12 cellular contexts compared by ENCODE assay signal in genomic region chr4:150224896-150225591, GRCh38.
A peak's percentile ranks its signal among the peaks of the same experiment; 100 is the strongest.
DNase-seq lines count a peak whose midpoint lies in the region; ATAC-seq and TF ChIP-seq lines count a peak whose summit lies in the region.
"Had no signal": no experiment of that assay in that cellular context is flagged by ENCODE, and none has a peak within 500 bp of the region (broad histone marks: within the 10 kb centered on the region; RNA-seq: fewer than 3 reads in every experiment).

No MANE protein-coding gene starts in this region.

- in situ Hi-C loops in GM23248 (cut with MboI): no loop called here

- TF ChIP-seq EP300 in sigmoid colon (IDR thresholded peaks at IDR 0.05): no peak

- H3K4me3 ChIP-seq in GM23248: peak overlapping the region; percentile 28
- no peak overlapping the region for H3K4me3 ChIP-seq in RWPE2 (ENCODE audit: severe bottlenecking)
- H3K4me3 ChIP-seq in fibroblast of mammary gland (ENCODE audit: control insufficient read depth, low read depth, low read length): no peak overlapping the region
- H3K4me3 ChIP-seq in sigmoid colon: no peak overlapping the region
- H3K4me3 ChIP-seq in hepatocyte: no peak overlapping the region

- H3K9me2 ChIP-seq in GM23248 (ENCODE audit: insufficient read depth) (no peaks in the 10 kb centered on the region), hepatocyte (replicated peaks; ENCODE audit: insufficient read depth) (no peaks in the 10 kb centered on the region)

- H3F3A ChIP-seq in GM23248 (ENCODE audit: insufficient read depth): peaks cover 31% of the 10 kb centered on the region

- DNase-seq in GM23248 (peak; percentile 94), RWPE2 (ENCODE audit: low spot score) (no peak), fibroblast of mammary gland (ENCODE audit: low read depth) (peak; percentile 97), sigmoid colon (no peak), hepatocyte (ENCODE audit: low spot score) (no peak), MV-4-11 (lab: John Stamatoyannopoulos, UW) (no peak)
- DNase-seq in stimulated activated CD4-positive, alpha-beta T cell treated with anti-CD3 and anti-CD28 coated beads, Interleukin-2, amount 100 ng/mL, for 48 hours: no peak
- DNase-seq: activated T-cell treated with anti-CD3 and anti-CD28 coated beads for 4 hours; caudate nucleus; NCI-H1105; stimulated activated naive CD4-positive, alpha-beta T cell had no signal

- intact Hi-C loops in sigmoid colon (cut with DNase I): no loop called here

- ATAC-seq in RWPE2 (ENCODE audit: low read depth) (0 out of 3 replicates have a peak, but pooled peaks have one; percentile 19), GM21423 (IDR thresholded peaks at IDR 0.05; ENCODE audit: unreplicated experiment) (no peak)

- no peak for TF ChIP-seq CTCF in RWPE2 (IDR thresholded peaks at IDR 0.05; ENCODE audit: poor library complexity, severe bottlenecking)
- no peak for TF ChIP-seq CTCF in fibroblast of mammary gland (conservative IDR thresholded peaks at IDR 0.05; ENCODE audit: control insufficient read depth, insufficient read depth, low read depth, low read length)
- TF ChIP-seq CTCF in sigmoid colon (IDR thresholded peaks at IDR 0.05): no peak
- no peak for TF ChIP-seq CTCF in hepatocyte (IDR thresholded peaks at IDR 0.05; ENCODE audit: poor library complexity)

- 1% methylated on average over 6 of the region's 6 CpGs for WGBS in GM23248 (ENCODE audit: low coverage in 1 of 2, low lambda C conversion rate in 2 of 2, missing lambda C conversion rate in 2 of 2), 2 experiments
- 79 to 83% methylated on average over 6 of the region's 6 CpGs for WGBS in sigmoid colon, 2 donors
- 79% methylated on average over 6 of the region's 6 CpGs for WGBS in hepatocyte (ENCODE audit: low lambda C conversion rate, missing lambda C conversion rate)

- no peaks in the 10 kb centered on the region for H3K79me2 ChIP-seq in GM23248 (ENCODE audit: insufficient read depth)
- H3K79me2 ChIP-seq in hepatocyte: no peaks in the 10 kb centered on the region

- H3K27me3 ChIP-seq in GM23248 (replicated peaks; ENCODE audit: insufficient read depth) (no peaks in the 10 kb centered on the region), RWPE2 (ENCODE audit: insufficient read depth, poor library complexity, severe bottlenecking) (no peaks in the 10 kb centered on the region), sigmoid colon (no peaks in the 10 kb centered on the region), hepatocyte (no peaks in the 10 kb centered on the region)

- peak overlapping the region; percentile 75 for H3K4me2 ChIP-seq in GM23248 (ENCODE audit: unreplicated experiment)
- H3K4me2 ChIP-seq in hepatocyte: no peak overlapping the region

- H2AFZ ChIP-seq in GM23248: no peak overlapping the region
- H2AFZ ChIP-seq in hepatocyte: no peak overlapping the region

- H4K20me1 ChIP-seq in GM23248 (ENCODE audit: insufficient read depth): no peaks in the 10 kb centered on the region
- H4K20me1 ChIP-seq in hepatocyte (ENCODE audit: insufficient read depth, poor library complexity, severe bottlenecking): no peaks in the 10 kb centered on the region

- H3K9ac ChIP-seq in GM23248: peak overlapping the region; percentile 41

- H3K27ac ChIP-seq in GM23248: peak overlapping the region; percentile 71
- H3K27ac ChIP-seq in RWPE2 (ENCODE audit: poor library complexity, severe bottlenecking): no peak overlapping the region
- peak overlapping the region; percentile 8 to 55 (median 46) for H3K27ac ChIP-seq in sigmoid colon
- no peak overlapping the region for H3K27ac ChIP-seq in hepatocyte

- H3K36me3 ChIP-seq in GM23248 (ENCODE audit: low read depth): no peaks in the 10 kb centered on the region
- H3K36me3 ChIP-seq in RWPE2 (ENCODE audit: low read depth): no peaks in the 10 kb centered on the region
- H3K36me3 ChIP-seq in sigmoid colon: no peaks in the 10 kb centered on the region
- H3K36me3 ChIP-seq in hepatocyte (replicated peaks; ENCODE audit: insufficient read depth, low read depth): no peaks in the 10 kb centered on the region

- H3K9me3 ChIP-seq in GM23248 (ENCODE audit: low read depth): no peaks in the 10 kb centered on the region
- no peaks in the 10 kb centered on the region for H3K9me3 ChIP-seq in RWPE2 (ENCODE audit: severe bottlenecking)
- H3K9me3 ChIP-seq in sigmoid colon: no peaks in the 10 kb centered on the region
- no peaks in the 10 kb centered on the region for H3K9me3 ChIP-seq in hepatocyte (ENCODE audit: low read depth)

- H3K4me1 ChIP-seq in GM23248 (ENCODE audit: insufficient read depth) (peaks cover 37% of the 10 kb centered on the region), RWPE2 (ENCODE audit: insufficient read depth, poor library complexity, severe bottlenecking) (peaks cover 7% of the 10 kb centered on the region), sigmoid colon (peaks cover 0 to 28% (median 17%) of the 10 kb centered on the region in 4 donors), hepatocyte (ENCODE audit: insufficient read depth) (no peaks in the 10 kb centered on the region)

- no peak for TF ChIP-seq POLR2A in sigmoid colon (IDR thresholded peaks at IDR 0.05)

Comparison
In these comparisons a context has a peak if more than half of its experiments do, and no peak if none do; other contexts are left out.
1. DNase-seq: peak in GM23248 (single experiment) and fibroblast of mammary gland (single experiment); none in RWPE2 (single experiment), sigmoid colon (single experiment), stimulated activated CD4-positive, alpha-beta T cell treated with anti-CD3 and anti-CD28 coated beads, Interleukin-2, amount 100 ng/mL, for 48 hours (0 of 2), hepatocyte (single experiment) and MV-4-11 (single experiment).
2. H3K27ac ChIP-seq: peak in GM23248 (single experiment) and sigmoid colon (4 of 4); none in RWPE2 (single experiment) and hepatocyte (single experiment).